8 cellular contexts compared by ENCODE assay signal in the genomic region with DNA sequence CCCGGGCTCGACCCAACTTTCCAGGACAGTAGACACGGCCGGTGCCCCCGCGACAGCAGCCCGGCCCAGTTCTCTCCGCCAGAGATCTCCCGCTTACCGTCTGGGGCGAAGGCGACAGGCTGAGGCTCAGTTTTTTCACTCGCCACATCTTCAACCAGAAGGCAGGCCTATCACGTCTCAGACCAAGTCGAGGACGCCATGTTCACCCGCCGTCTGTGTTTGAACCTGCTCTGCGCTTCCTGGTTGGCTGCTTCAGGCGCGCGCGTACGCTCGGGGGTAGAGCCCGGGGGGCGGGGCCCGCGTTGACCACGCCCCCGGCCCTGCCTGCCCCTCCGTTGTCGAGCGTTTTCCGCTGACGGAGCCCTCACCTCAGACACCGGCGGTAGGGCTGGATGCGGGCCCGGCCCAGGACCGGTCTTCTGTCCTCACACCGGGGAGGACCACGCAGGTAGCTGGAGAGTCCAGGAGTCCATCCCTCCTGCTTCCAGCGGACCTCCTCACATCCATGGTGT. TPM values are rescaled to one million over a fixed set of nuclear protein-coding genes. Genes with fewer than 3 reads are reported as not detected.
DNase-seq lines count a peak whose midpoint lies in the region; ATAC-seq and TF ChIP-seq lines count a peak whose summit lies in the region.

TSS of gene SPAG5 (minus strand) at position 227 of the 512 bp plus-strand sequence. CDS start at position 148, 79 bp downstream.

- H3K9me2 ChIP-seq in hepatocyte (replicated peaks; ENCODE audit: insufficient read depth): no peaks in the 10 kb centered on the region

- H3K36me3 ChIP-seq in hepatocyte (replicated peaks; ENCODE audit: insufficient read depth, low read depth): no peaks in the 10 kb centered on the region

- peak within 1 kb of the TSS; percentile 37 for H3K4me3 ChIP-seq in hepatocyte

- ATAC-seq in GM18511 (IDR thresholded peaks at IDR 0.05; ENCODE audit: unreplicated experiment) (peak; percentile 92), HG03025 (IDR thresholded peaks at IDR 0.05; ENCODE audit: low FRiP score, unreplicated experiment) (peak; percentile 57)

- WGBS in hepatocyte (ENCODE audit: low lambda C conversion rate, missing lambda C conversion rate): 1% methylated on average over 44 of the region's 44 CpGs

- H3K27ac ChIP-seq in hepatocyte: peak within 1 kb of the TSS; percentile 90

- TF ChIP-seq CTCF in hepatocyte (IDR thresholded peaks at IDR 0.05; ENCODE audit: poor library complexity): no peak

- no peaks in the 10 kb centered on the region for H3K9me3 ChIP-seq in hepatocyte (ENCODE audit: low read depth)

- no peaks in the 10 kb centered on the region for H4K20me1 ChIP-seq in hepatocyte (ENCODE audit: insufficient read depth, poor library complexity, severe bottlenecking)

- DNase-seq in NCI-H2081 (lab: John Stamatoyannopoulos, UW) (peak; percentile 87 to 92), T1000 (lab: John Stamatoyannopoulos, UW) (peak; percentile 89), astrocyte of the hippocampus (ENCODE audit: low read depth, low spot score) (peak; percentile 97), hepatocyte (ENCODE audit: low spot score) (peak; percentile 97), renal cortical epithelial cell (ENCODE audit: low read depth) (peak; percentile 80), OCI-M2 (lab: John Stamatoyannopoulos, UW; ENCODE audit: unreplicated experiment) (no peak)

- peaks cover 21% of the 10 kb centered on the region for H3K79me2 ChIP-seq in hepatocyte

- peak within 1 kb of the TSS; percentile 86 for H3K4me2 ChIP-seq in hepatocyte

- no peaks in the 10 kb centered on the region for H3K4me1 ChIP-seq in hepatocyte (ENCODE audit: insufficient read depth)

- H2AFZ ChIP-seq in hepatocyte: peak within 1 kb of the TSS; percentile 86

- H3K27me3 ChIP-seq in hepatocyte: no peaks in the 10 kb centered on the region

RNA-seq across cellular contexts. Expression of gene SPAG5, which starts in this region (rescaled TPM):
- 13.9 and 16.3 TPM in 2 replicates for total RNA-seq in hepatocyte
- 17.9 and 19.2 TPM in 2 replicates for polyA plus RNA-seq in hepatocyte
- total RNA-seq in renal cortical epithelial cell: 3.3 and 12.5 TPM in 2 replicates
